ENCODE assay signal across 20 cellular contexts in genomic region chr17:45818041-45818440, GRCh38. TPM values are rescaled to one million over a fixed set of nuclear protein-coding genes. Genes with fewer than 3 reads are reported as not detected.
A peak's percentile ranks its signal among the peaks of the same experiment; 100 is the strongest.
DNase-seq lines count a peak whose midpoint lies in the region; ATAC-seq and TF ChIP-seq lines count a peak whose summit lies in the region.
"Had no signal": no experiment of that assay in that cellular context is flagged by ENCODE, and none has a peak within 500 bp of the region (broad histone marks: within the 10 kb centered on the region; RNA-seq: fewer than 3 reads in every experiment).

No MANE protein-coding gene starts in this region.

- TF ChIP-seq CTCF in HCT116 (IDR thresholded peaks at IDR 0.05 in 2 of 3, conservative IDR thresholded peaks at IDR 0.05 in 1 of 3; ENCODE audit: borderline replicate concordance in 1 of 3, insufficient read depth in 1 of 3, low read depth in 2 of 3, low read length in 2 of 3) (no peak), lower lobe of right lung (IDR thresholded peaks at IDR 0.05) (no peak), upper lobe of left lung (IDR thresholded peaks at IDR 0.05) (no peak), adrenal gland (IDR thresholded peaks at IDR 0.05) (no peak), gastroesophageal sphincter (IDR thresholded peaks at IDR 0.05) (no peak)

- H2AFZ ChIP-seq in HCT116 (ENCODE audit: low read depth, low read length, poor library complexity, severe bottlenecking) = no peak overlapping the region
- H2AFZ ChIP-seq: GM23338 had no signal

- H3K27ac ChIP-seq in HCT116 (ENCODE audit: low read depth, low read length) = no peak overlapping the region
- peak overlapping the region; percentile 14 for H3K27ac ChIP-seq in cingulate gyrus (ENCODE audit: low read depth, low read length)
- no peak overlapping the region for H3K27ac ChIP-seq in lower lobe of right lung
- no peak overlapping the region for H3K27ac ChIP-seq in upper lobe of left lung
- H3K27ac ChIP-seq in adrenal gland = no peak overlapping the region
- H3K27ac ChIP-seq in gastroesophageal sphincter = no peak overlapping the region
- H3K27ac ChIP-seq: BLaER1 had no signal

- POLR2A ChIA-PET in HCT116 (lab: Charles Lee) = no interaction called here

- H3K4me1 ChIP-seq in HCT116 (ENCODE audit: control insufficient read depth in 1 of 2, insufficient read depth in 2 of 2, low read length in 2 of 2) (peaks cover 0 to under 1% of the 10 kb centered on the region in 2 experiments; a peak in 2 of 4 replicates), lower lobe of right lung (no peaks in the 10 kb centered on the region), upper lobe of left lung (peaks cover 0 to 5% (median 0%) of the 10 kb centered on the region in 4 donors), adrenal gland (replicated peaks in 1 of 2) (no peaks in the 10 kb centered on the region), gastroesophageal sphincter (no peaks in the 10 kb centered on the region)

- 26 to 46% methylated on average over 3 to 6 of the region's 6 CpGs for WGBS in upper lobe of left lung, 2 donors
- WGBS in adrenal gland, 4 donors = 67 to 73% (median 69%) methylated on average over 5 to 6 of the region's 6 CpGs
- WGBS in gastroesophageal sphincter (ENCODE audit: low coverage in 1 of 2), 2 donors = 68 to 83% methylated on average over 3 of the region's 6 CpGs

- TF ChIP-seq EP300 in upper lobe of left lung (IDR thresholded peaks at IDR 0.05) = no peak
- TF ChIP-seq EP300 in gastroesophageal sphincter (IDR thresholded peaks at IDR 0.05) = no peak

- H4K20me1 ChIP-seq in HCT116 (ENCODE audit: insufficient read depth) = no peaks in the 10 kb centered on the region
- H4K20me1 ChIP-seq: BLaER1 had no signal

- TF ChIP-seq POLR2A in HCT116 (IDR thresholded peaks at IDR 0.05; ENCODE audit: borderline replicate concordance, extremely low read depth, insufficient read depth, insufficient read length) (no peak), upper lobe of left lung (IDR thresholded peaks at IDR 0.05) (no peak), adrenal gland (IDR thresholded peaks at IDR 0.05) (no peak), gastroesophageal sphincter (IDR thresholded peaks at IDR 0.05) (no peak)

- BruUV-seq in HCT116 (replicated peaks; lab: Mats Ljungman, UMichigan) = no TSS peak

- H3K36me3 ChIP-seq in HCT116 (ENCODE audit: control insufficient read depth in 1 of 2, insufficient read depth in 2 of 2, low read length in 2 of 2) (no peaks in the 10 kb centered on the region), lower lobe of right lung (no peaks in the 10 kb centered on the region), upper lobe of left lung (no peaks in the 10 kb centered on the region), adrenal gland (replicated peaks in 1 of 2) (no peaks in the 10 kb centered on the region), gastroesophageal sphincter (no peaks in the 10 kb centered on the region)
- H3K36me3 ChIP-seq: BLaER1 had no signal

- no peak overlapping the region for H3K4me2 ChIP-seq in HCT116 (ENCODE audit: low read length)
- H3K4me2 ChIP-seq: BLaER1, GM23338 had no signal

- RAD21 ChIA-PET in HCT116 (lab: Charles Lee; ENCODE audit: low non-redundant PET in 1 of 2, low total read pairs in 2 of 2, uncharacterized antibody in 2 of 2, unreplicated experiment in 2 of 2) = no interaction called here

- intact Hi-C loops in HCT116 (cut with micrococcal nuclease) (no loop called here), lower lobe of right lung (cut with DNase I) (no loop called here), adrenal gland (cut with DNase I) (no loop called here)

- ATAC-seq in HCT116 = 0 out of 2 replicates have a peak, but pooled peaks have one; percentile 30
- ATAC-seq in lower lobe of right lung = peak; percentile 28 to 84
- ATAC-seq in upper lobe of left lung (ENCODE audit: low FRiP score in 2 of 2) = peak in 1 of 2 donors; percentile 52
- no peak for ATAC-seq in activated CD4-positive, CD25-positive, alpha-beta regulatory T cell treated with anti-CD3 and anti-CD28 coated beads, Interleukin-2, amount 50 U/mL, for 24 hours
- no peak for ATAC-seq in gastroesophageal sphincter
- ATAC-seq: GM23338, HepG2 had no signal

- H3K9me3 ChIP-seq in HCT116 (ENCODE audit: control insufficient read depth in 1 of 2, insufficient read depth in 1 of 2, low read depth in 1 of 2, low read length in 2 of 2) = no peaks in the 10 kb centered on the region
- H3K9me3 ChIP-seq in lower lobe of right lung = no peaks in the 10 kb centered on the region
- H3K9me3 ChIP-seq in upper lobe of left lung = no peaks in the 10 kb centered on the region
- H3K9me3 ChIP-seq in adrenal gland (replicated peaks in 1 of 3) = no peaks in the 10 kb centered on the region
- no peaks in the 10 kb centered on the region for H3K9me3 ChIP-seq in gastroesophageal sphincter
- H3K9me3 ChIP-seq: BLaER1 had no signal

- no peak for DNase-seq in HCT116 (ENCODE audit: low read depth, low spot score)
- DNase-seq in lower lobe of right lung = peak; percentile 68
- peak; percentile 63 to 74 for DNase-seq in upper lobe of left lung
- no peak for DNase-seq in adrenal gland
- DNase-seq: 8988T; CD4-positive, alpha-beta memory T cell; DMS153; DMS79; GDM1; H7 had no signal

- no peaks in the 10 kb centered on the region for H3K79me2 ChIP-seq in HCT116 (ENCODE audit: insufficient read depth, low read length)

- CTCF ChIA-PET in HCT116 (lab: Charles Lee) = interaction anchor here (1.8 kb wide), 1 partner anchor 178 kb away, joined by 4 read pairs; no protein-coding TSS in a partner anchor

- H3K27me3 ChIP-seq in HCT116 (ENCODE audit: insufficient read depth, low read length) (no peaks in the 10 kb centered on the region), lower lobe of right lung (ENCODE audit: low read depth) (peaks cover 6% of the 10 kb centered on the region), upper lobe of left lung (no peaks in the 10 kb centered on the region), adrenal gland (no peaks in the 10 kb centered on the region), gastroesophageal sphincter (peaks cover 23% of the 10 kb centered on the region)
- H3K27me3 ChIP-seq: BLaER1 had no signal

- TF ChIP-seq RAD21 in HCT116 (IDR thresholded peaks at IDR 0.05; ENCODE audit: low read depth) = no peak

- no peak overlapping the region for H3K4me3 ChIP-seq in HCT116 (replicated peaks in 1 of 2; ENCODE audit: low read depth in 1 of 2, low read length in 2 of 2)
- H3K4me3 ChIP-seq in lower lobe of right lung = no peak overlapping the region
- H3K4me3 ChIP-seq in upper lobe of left lung = no peak overlapping the region
- H3K4me3 ChIP-seq in adrenal gland = no peak overlapping the region
- no peak overlapping the region for H3K4me3 ChIP-seq in gastroesophageal sphincter
- H3K4me3 ChIP-seq: BLaER1, GM23338 had no signal

- H3K9me2 ChIP-seq in HCT116 (ENCODE audit: insufficient read depth) = no peaks in the 10 kb centered on the region

- H3K9ac ChIP-seq in HCT116 (ENCODE audit: low read length) = no peak overlapping the region
- H3K9ac ChIP-seq: BLaER1 had no signal

TF ChIP-seq in HCT116, 20 proteins besides CTCF, POLR2A, EP300 and RAD21:
- TF ChIP-seq REST (IDR thresholded peaks at IDR 0.05; ENCODE audit: low read depth) (no peak), POLR2AphosphoS5 (IDR thresholded peaks at IDR 0.05; ENCODE audit: low read depth, low read length) (no peak), EZH2 (IDR thresholded peaks at IDR 0.05) (no peak), MAX (IDR thresholded peaks at IDR 0.05) (no peak)

RNA-seq across cellular contexts. Expression of gene SPPL2C, which starts 26.6 kb away (rescaled TPM):
- not detected for total RNA-seq in HCT116 (2021; ENCODE audit: unreplicated experiment)
- polyA plus RNA-seq in HCT116 (2012) = not detected in 2 replicates
- not detected for total RNA-seq in lower lobe of right lung
- not detected for total RNA-seq in upper lobe of left lung
- not detected for total RNA-seq in adrenal gland
- polyA plus RNA-seq in adrenal gland = not detected
- not detected for total RNA-seq in gastroesophageal sphincter
- total RNA-seq: A673; CD4-positive, alpha-beta memory T cell; Daoy; H7; HepG2 had no signal
- polyA plus RNA-seq: AG04450; CD14-positive monocyte; CD4-positive, alpha-beta memory T cell; GM23338; HepG2 had no signal

RNA-seq across cellular contexts. Expression of gene CRHR1, which starts 33.9 kb away (rescaled TPM):
- total RNA-seq in HCT116 (2021; ENCODE audit: unreplicated experiment) = 0.12 TPM
- polyA plus RNA-seq in HCT116 (2012) = 0.31 TPM in 2 replicates
- total RNA-seq in lower lobe of right lung = not detected
- not detected for total RNA-seq in upper lobe of left lung
- under 1 TPM in 1 of 8 donors, not detected in 7; 0.27 TPM for total RNA-seq in adrenal gland
- not detected for polyA plus RNA-seq in adrenal gland
- under 1 TPM in 3 of 4 donors, not detected in 1; 0.10 to 0.54 (median 0.35) TPM for total RNA-seq in gastroesophageal sphincter
- total RNA-seq: A673; CD4-positive, alpha-beta memory T cell; HepG2 had no signal
- polyA plus RNA-seq: AG04450; CD14-positive monocyte; CD4-positive, alpha-beta memory T cell; HepG2 had no signal

Comparison
In these comparisons a context has a peak if more than half of its experiments do, and no peak if none do; other contexts are left out.
1. ATAC-seq: peak in HCT116 (single experiment) and lower lobe of right lung (2 of 2); none in activated CD4-positive, CD25-positive, alpha-beta regulatory T cell treated with anti-CD3 and anti-CD28 coated beads, Interleukin-2, amount 50 U/mL, for 24 hours (0 of 2) and gastroesophageal sphincter (single experiment).
2. DNase-seq: peak in lower lobe of right lung (single experiment) and upper lobe of left lung (2 of 2); none in HCT116 (single experiment) and adrenal gland (0 of 7).